ENCODE assay signal across 8 cellular contexts in genomic region chr1:3649342-3650247, GRCh38. TPM values are rescaled to one million over a fixed set of nuclear protein-coding genes. Genes with fewer than 3 reads are reported as not detected.
DNase-seq lines count a peak whose midpoint lies in the region; ATAC-seq and TF ChIP-seq lines count a peak whose summit lies in the region.

TSS of gene WRAP73 (minus strand) at chr1:3650103. CDS start at chr1:3649999, 104 bp downstream.

- H3K27ac ChIP-seq in HUES6 (ENCODE audit: low read depth, low read length), result no peak within 1 kb of the TSS
- H3K27ac ChIP-seq in PC-3 (ENCODE audit: low read length), result no peak within 1 kb of the TSS
- peak within 1 kb of the TSS in 1 of 2 donors; percentile 50 for H3K27ac ChIP-seq in esophagus (ENCODE audit: low read depth in 2 of 2, low read length in 1 of 2)

- no peaks in the 10 kb centered on the region for H3K9me2 ChIP-seq in PC-3 (replicated peaks; ENCODE audit: low read length)

- 3% methylated on average over 60 of the region's 60 CpGs for WGBS in esophagus, 2 donors

- H3K9ac ChIP-seq in HUES6 (ENCODE audit: low read length), result peak within 1 kb of the TSS; percentile 46
- H3K9ac ChIP-seq in PC-3 (ENCODE audit: low read length), result peak within 1 kb of the TSS; percentile 81
- peak within 1 kb of the TSS; percentile 76 for H3K9ac ChIP-seq in mucosa of stomach (ENCODE audit: low read length)

- H3F3A ChIP-seq in PC-3 (ENCODE audit: low read length, unreplicated experiment), result no peaks in the 10 kb centered on the region

- H3K4me3 ChIP-seq in HUES6 (ENCODE audit: low read depth, low read length) (peak within 1 kb of the TSS; percentile 98), PC-3 (ENCODE audit: low read length) (peak within 1 kb of the TSS; percentile 96), esophagus (ENCODE audit: low read depth in 1 of 2, low read length in 2 of 2) (peak within 1 kb of the TSS; percentile 91), mucosa of stomach (ENCODE audit: low read length) (peak within 1 kb of the TSS; percentile 74)

- peak; percentile 42 for TF ChIP-seq CTCF in PC-3 (conservative IDR thresholded peaks at IDR 0.05; ENCODE audit: low read depth, low read length)

- H2AFZ ChIP-seq in PC-3 (ENCODE audit: low read length), result peak within 1 kb of the TSS; percentile 96

- H3K9me3 ChIP-seq in HUES6 (ENCODE audit: control insufficient read depth, insufficient read depth, low read depth, low read length) (no peaks in the 10 kb centered on the region), PC-3 (ENCODE audit: low read length) (no peaks in the 10 kb centered on the region), esophagus (ENCODE audit: control insufficient read depth in 2 of 2, insufficient read depth in 1 of 2, low read depth in 1 of 2, low read length in 1 of 2) (no peaks in the 10 kb centered on the region), mucosa of stomach (ENCODE audit: control insufficient read depth, low read length) (no peaks in the 10 kb centered on the region)

- peaks cover 11% of the 10 kb centered on the region for H3K4me1 ChIP-seq in HUES6 (ENCODE audit: control insufficient read depth, insufficient read depth, low read length)
- H3K4me1 ChIP-seq in PC-3 (ENCODE audit: insufficient read depth, low read length), result peaks cover 12% of the 10 kb centered on the region
- peaks cover 2 to 18% of the 10 kb centered on the region in 2 donors for H3K4me1 ChIP-seq in esophagus (ENCODE audit: control insufficient read depth in 2 of 2, insufficient read depth in 2 of 2, low read length in 1 of 2)
- peaks cover 23% of the 10 kb centered on the region for H3K4me1 ChIP-seq in mucosa of stomach (ENCODE audit: control insufficient read depth, insufficient read depth, low read length)

- BruUV-seq in PC-3 (replicated peaks; lab: Mats Ljungman, UMichigan), result no TSS peak

- POLR2A ChIA-PET in PC-3 (lab: Charles Lee; ENCODE audit: unreplicated experiment), result no interaction called here

- DNase-seq in DMS 273 (lab: John Stamatoyannopoulos, UW; ENCODE audit: unreplicated experiment) (peak; percentile 97), PC-3 (peak; percentile 98), activated T-cell treated with anti-CD3 and anti-CD28 coated beads for 48 hours (ENCODE audit: low read depth) (peak; percentile 87)
- DNase-seq in stimulated activated CD8-positive, alpha-beta memory T cell treated with anti-CD3 and anti-CD28 coated beads, Interleukin-4, amount 100 ng/mL, for 48 hours, result peak; percentile 91

- intact Hi-C loops in PC-3 (cut with micrococcal nuclease), result no loop called here

- ATAC-seq in GM21423 (IDR thresholded peaks at IDR 0.05; ENCODE audit: unreplicated experiment) (peak; percentile 94), PC-3 (peak; percentile 97)

- peaks cover 46% of the 10 kb centered on the region for H3K27me3 ChIP-seq in HUES6 (ENCODE audit: control insufficient read depth, insufficient read depth, low read length)
- peaks cover 39% of the 10 kb centered on the region for H3K27me3 ChIP-seq in PC-3 (ENCODE audit: low read length)
- H3K27me3 ChIP-seq in esophagus (ENCODE audit: control insufficient read depth in 1 of 2, insufficient read depth in 2 of 2, low read length in 2 of 2), result peaks cover 0 to 22% of the 10 kb centered on the region in 2 donors
- H3K27me3 ChIP-seq in mucosa of stomach (ENCODE audit: control insufficient read depth, insufficient read depth, low read length), result peaks cover 46% of the 10 kb centered on the region

- H3K36me3 ChIP-seq in HUES6 (ENCODE audit: control insufficient read depth, insufficient read depth, low read length) (peaks cover 20% of the 10 kb centered on the region), PC-3 (ENCODE audit: low read depth, low read length) (peaks cover 16% of the 10 kb centered on the region), esophagus (ENCODE audit: control insufficient read depth in 2 of 2, insufficient read depth in 2 of 2, low read length in 1 of 2) (peaks cover 0 to 12% of the 10 kb centered on the region in 2 donors), mucosa of stomach (ENCODE audit: control insufficient read depth, insufficient read depth, low read length) (no peaks in the 10 kb centered on the region)

- H4K20me1 ChIP-seq in PC-3 (ENCODE audit: low read length), result no peaks in the 10 kb centered on the region

- CTCF ChIA-PET in PC-3 (lab: Charles Lee), result no interaction called here

- peaks cover 18% of the 10 kb centered on the region for H3K79me2 ChIP-seq in PC-3 (ENCODE audit: low read length)

- peak within 1 kb of the TSS; percentile 90 for H3K4me2 ChIP-seq in PC-3 (ENCODE audit: low read length)

RNA-seq across cellular contexts. Expression of gene WRAP73, which starts in this region (rescaled TPM):
- total RNA-seq in PC-3 (2014; rRNA removed), result 57.2 and 67.8 TPM in 2 replicates
- 10 to 100 TPM; 13.6 to 16.4 TPM for polyA plus RNA-seq in esophagus
